In the genomic region with DNA sequence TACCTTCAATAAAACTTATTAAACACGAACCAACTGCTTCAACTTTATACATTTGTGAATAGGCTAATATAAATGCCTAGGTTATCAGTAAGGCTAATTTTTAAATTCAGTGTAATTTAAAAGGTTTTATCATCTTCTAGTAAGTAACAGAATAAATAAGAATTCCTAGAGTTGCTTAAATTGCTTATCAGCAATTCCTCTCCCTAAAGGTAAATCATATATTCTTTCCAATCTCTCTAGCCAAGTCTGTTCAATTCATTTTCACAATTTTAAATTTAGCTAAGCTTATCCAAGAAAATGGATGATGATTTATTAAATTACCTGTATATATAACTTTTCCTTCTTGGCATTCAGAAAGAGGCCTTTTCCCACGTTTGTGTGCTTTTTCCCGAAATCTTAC, we compare ENCODE assay signal across 2 cellular contexts.
A peak's percentile ranks its signal among the peaks of the same experiment; 100 is the strongest.
TF ChIP-seq lines count a peak whose summit lies in the region.

No MANE protein-coding gene starts in this region.

TF ChIP-seq in HepG2, 621 proteins besides CTCF, POLR2A, EP300 and RAD21:
- no peak for TF ChIP-seq ZNF331 (CRISPR knock-in tag; IDR thresholded peaks at IDR 0.05)
- no peak for TF ChIP-seq NFIC (IDR thresholded peaks at IDR 0.05; ENCODE audit: low read length)
- TF ChIP-seq, protein P1, sequence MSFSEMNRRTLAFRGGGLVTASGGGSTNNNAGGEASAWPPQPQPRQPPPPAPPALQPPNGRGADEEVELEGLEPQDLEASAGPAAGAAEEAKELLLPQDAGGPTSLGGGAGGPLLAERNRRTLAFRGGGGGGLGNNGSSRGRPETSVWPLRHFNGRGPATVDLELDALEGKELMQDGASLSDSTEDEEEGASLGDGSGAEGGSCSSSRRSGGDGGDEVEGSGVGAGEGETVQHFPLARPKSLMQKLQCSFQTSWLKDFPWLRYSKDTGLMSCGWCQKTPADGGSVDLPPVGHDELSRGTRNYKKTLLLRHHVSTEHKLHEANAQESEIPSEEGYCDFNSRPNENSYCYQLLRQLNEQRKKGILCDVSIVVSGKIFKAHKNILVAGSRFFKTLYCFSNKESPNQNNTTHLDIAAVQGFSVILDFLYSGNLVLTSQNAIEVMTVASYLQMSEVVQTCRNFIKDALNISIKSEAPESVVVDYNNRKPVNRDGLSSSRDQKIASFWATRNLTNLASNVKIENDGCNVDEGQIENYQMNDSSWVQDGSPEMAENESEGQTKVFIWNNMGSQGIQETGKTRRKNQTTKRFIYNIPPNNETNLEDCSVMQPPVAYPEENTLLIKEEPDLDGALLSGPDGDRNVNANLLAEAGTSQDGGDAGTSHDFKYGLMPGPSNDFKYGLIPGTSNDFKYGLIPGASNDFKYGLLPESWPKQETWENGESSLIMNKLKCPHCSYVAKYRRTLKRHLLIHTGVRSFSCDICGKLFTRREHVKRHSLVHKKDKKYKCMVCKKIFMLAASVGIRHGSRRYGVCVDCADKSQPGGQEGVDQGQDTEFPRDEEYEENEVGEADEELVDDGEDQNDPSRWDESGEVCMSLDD (CRISPR knock-in tag; IDR thresholded peaks at IDR 0.05; ENCODE audit: borderline replicate concordance) = no peak
- no peak for TF ChIP-seq ZNF737 (CRISPR knock-in tag; IDR thresholded peaks at IDR 0.05; ENCODE audit: borderline replicate concordance)
- TF ChIP-seq, protein P2, sequence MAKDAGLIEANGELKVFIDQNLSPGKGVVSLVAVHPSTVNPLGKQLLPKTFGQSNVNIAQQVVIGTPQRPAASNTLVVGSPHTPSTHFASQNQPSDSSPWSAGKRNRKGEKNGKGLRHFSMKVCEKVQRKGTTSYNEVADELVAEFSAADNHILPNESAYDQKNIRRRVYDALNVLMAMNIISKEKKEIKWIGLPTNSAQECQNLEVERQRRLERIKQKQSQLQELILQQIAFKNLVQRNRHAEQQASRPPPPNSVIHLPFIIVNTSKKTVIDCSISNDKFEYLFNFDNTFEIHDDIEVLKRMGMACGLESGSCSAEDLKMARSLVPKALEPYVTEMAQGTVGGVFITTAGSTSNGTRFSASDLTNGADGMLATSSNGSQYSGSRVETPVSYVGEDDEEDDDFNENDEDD (CRISPR knock-in tag; IDR thresholded peaks at IDR 0.05; ENCODE audit: borderline replicate concordance) = no peak
- TF ChIP-seq ZNF7 (CRISPR knock-in tag; IDR thresholded peaks at IDR 0.05) = no peak

TF ChIP-seq in K562, 482 proteins besides CTCF, POLR2A, EP300 and RAD21:
- TF ChIP-seq ZNF316 (IDR thresholded peaks at IDR 0.05) (peak; percentile 70), C11orf30 (IDR thresholded peaks at IDR 0.05; ENCODE audit: low read depth) (peak; percentile 52), GTF2A2 (tag; IDR thresholded peaks at IDR 0.05) (no peak)
